ENCODE assay signal across 33 cellular contexts in the genomic region with DNA sequence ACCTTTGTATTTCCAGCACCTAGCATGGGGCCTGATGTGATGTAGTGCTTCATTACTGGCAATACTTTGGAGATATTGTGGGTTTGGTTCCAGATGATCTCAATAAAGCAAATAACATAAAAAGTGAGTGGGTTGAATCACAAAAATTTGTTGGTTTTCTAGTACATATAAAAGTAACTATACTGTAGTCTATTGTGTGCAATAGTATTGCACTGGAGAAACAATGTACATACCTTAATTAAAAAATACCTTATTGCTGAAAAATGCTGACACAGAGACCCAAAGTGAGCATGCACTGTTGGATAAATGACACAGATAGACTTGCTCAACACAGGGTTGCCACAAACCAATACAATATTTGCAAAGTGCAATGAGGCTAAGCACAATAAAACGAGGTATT.
"Had no signal": no experiment of that assay in that cellular context is flagged by ENCODE, and none has a peak within 500 bp of the region (broad histone marks: within the 10 kb centered on the region; RNA-seq: fewer than 3 reads in every experiment).

No MANE protein-coding gene starts in this region.

- DNase-seq: activated B cell treated with CpG ODN at 0.5 μM for 24 hours; activated CD4-positive, alpha-beta memory T cell treated with anti-CD3 and anti-CD28 coated beads for 36 hours; activated CD4-positive, alpha-beta T cell treated with anti-CD3 and anti-CD28 coated beads for 4 hours; activated CD4-positive, alpha-beta T cell treated with anti-CD3 and anti-CD28 coated beads, Interleukin-2, amount 10 ng/mL, durations not matched to agents 24 days and 14 days; activated CD4-positive, alpha-beta T cell treated with anti-CD3 and anti-CD28 coated beads, Interleukin-2, amount 50 U/mL, for 1 hour; activated CD4-positive, alpha-beta T cell treated with anti-CD3 and anti-CD28 coated beads, Interleukin-2, amount 50 U/mL, for 4 hours; activated CD4-positive, CD25-positive, alpha-beta regulatory T cell treated with anti-CD3 and anti-CD28 coated beads, Interleukin-2, amount 50 U/mL, for 72 hours; activated CD8-positive, alpha-beta memory T cell treated with anti-CD3 and anti-CD28 coated beads, Interleukin-2, amount 50 U/mL, for 4 hours; activated CD8-positive, alpha-beta T cell treated with anti-CD3 and anti-CD28 coated beads for 36 hours; activated effector memory CD4-positive, alpha-beta T cell treated with anti-CD3 and anti-CD28 coated beads, Interleukin-2, amount 50 U/mL, for 16 hours; activated gamma-delta T cell treated with Interleukin-2 at 50 U/mL for 16 hours; activated naive CD4-positive, alpha-beta T cell; activated naive CD4-positive, alpha-beta T cell treated with anti-CD3 and anti-CD28 coated beads for 36 hours; activated naive CD4-positive, alpha-beta T cell treated with anti-CD3 and anti-CD28 coated beads, Interleukin-2, amount 50 U/mL, for 16 hours; activated naive CD8-positive, alpha-beta T cell treated with anti-CD3 and anti-CD28 coated beads for 36 hours; activated T-cell treated with anti-CD3 and anti-CD28 coated beads for 4 hours; activated T-cell treated with anti-CD3 and anti-CD28 coated beads, Interleukin-2, amount 50 U/mL, for 1 hour; activated T-cell treated with anti-CD3 and anti-CD28 coated beads, Interleukin-2, amount 50 U/mL, for 4 hours; activated T-cell treated with anti-CD3 and anti-CD28 coated beads, Interleukin-2, amount 50 U/mL, for 72 hours; adrenal gland; amniotic stem cell; aorta; body of pancreas; brain microvascular endothelial cell; central memory CD4-positive, alpha-beta T cell; T-helper 2 cell; T-helper 9 cell had no signal

- H3K4me1 ChIP-seq: breast epithelium had no signal

- ATAC-seq: activated CD8-positive, alpha-beta T cell treated with anti-CD3 and anti-CD28 coated beads for 36 hours; activated naive CD4-positive, alpha-beta T cell treated with anti-CD3 and anti-CD28 coated beads, Interleukin-2, amount 50 U/mL, for 72 hours; activated T-cell treated with anti-CD3 and anti-CD28 coated beads, Interleukin-2, amount 50 U/mL, for 4 hours; activated T-cell treated with anti-CD3 and anti-CD28 coated beads, Interleukin-2, amount 50 U/mL, for 72 hours; activated T-helper 17 cell treated with anti-CD3 and anti-CD28 coated beads, Interleukin-2, amount 50 U/mL, for 72 hours; body of pancreas had no signal

- H3K9me3 ChIP-seq: adrenal gland, body of pancreas, breast epithelium had no signal

- FAIRE-seq: astrocyte, TTC549 had no signal

- H3K4me3 ChIP-seq: adrenal gland, body of pancreas, breast epithelium had no signal

- H3K27me3 ChIP-seq: adrenal gland, body of pancreas, brain microvascular endothelial cell, breast epithelium had no signal

- H3K27ac ChIP-seq: adrenal gland, body of pancreas, brain microvascular endothelial cell, breast epithelium, VCaP had no signal

- H3K36me3 ChIP-seq: adrenal gland, brain microvascular endothelial cell, breast epithelium had no signal
